19 cellular contexts compared by ENCODE assay signal in genomic region chr16:17362191-17362590, GRCh38.
DNase-seq lines count a peak whose midpoint lies in the region; ATAC-seq, FAIRE-seq and TF ChIP-seq lines count a peak whose summit lies in the region.
"Had no signal": no experiment of that assay in that cellular context is flagged by ENCODE, and none has a peak within 500 bp of the region (broad histone marks: within the 10 kb centered on the region; RNA-seq: fewer than 3 reads in every experiment).

No MANE protein-coding gene starts in this region.

- TF ChIP-seq CTCF in HepG2 (CRISPR knock-in tag; IDR thresholded peaks at IDR 0.05) = no peak
- no peak for TF ChIP-seq CTCF in right lobe of liver (IDR thresholded peaks at IDR 0.05)
- no peak for TF ChIP-seq CTCF in esophagus muscularis mucosa (IDR thresholded peaks at IDR 0.05)
- no peak for TF ChIP-seq CTCF in osteoblast (IDR thresholded peaks at IDR 0.05; ENCODE audit: extremely low read depth, low read depth, low read length)

- H3K79me2 ChIP-seq in HepG2 (ENCODE audit: insufficient read depth, low read length) (no peaks in the 10 kb centered on the region), osteoblast (ENCODE audit: insufficient read depth, low read length) (peaks cover 42% of the 10 kb centered on the region)

- CTCF ChIA-PET in HepG2 (lab: Yijun Ruan, JAX; ENCODE audit: low intra/inter-chr PET ratio, low total read pairs) = no interaction called here

- no peak for TF ChIP-seq RAD21 in HepG2 (CRISPR knock-in tag; IDR thresholded peaks at IDR 0.05)

- FAIRE-seq in HepG2 (lab: Jason Lieb, UNC) = no peak
- FAIRE-seq: endometrium had no signal

- H3K36me3 ChIP-seq in HepG2 (replicated peaks in 1 of 2; ENCODE audit: control insufficient read depth in 1 of 2, insufficient read depth in 2 of 2, low read length in 2 of 2) = no peaks in the 10 kb centered on the region
- no peaks in the 10 kb centered on the region for H3K36me3 ChIP-seq in right lobe of liver
- H3K36me3 ChIP-seq in esophagus muscularis mucosa = peaks cover 0 to 2% (median under 1%) of the 10 kb centered on the region in 4 donors
- no peaks in the 10 kb centered on the region for H3K36me3 ChIP-seq in osteoblast (ENCODE audit: insufficient read depth, low read length)
- H3K36me3 ChIP-seq: heart right ventricle, lower lobe of right lung had no signal

- H3K4me2 ChIP-seq in HepG2 (ENCODE audit: low read depth, low read length) (no peak overlapping the region), osteoblast (ENCODE audit: insufficient read depth, low read length) (no peak overlapping the region)

- H3K27ac ChIP-seq in HepG2 (ENCODE audit: extremely low read length, insufficient read depth, low read length) (no peak overlapping the region), right lobe of liver (no peak overlapping the region), esophagus muscularis mucosa (replicated peaks in 1 of 4) (peak overlapping the region in 3 of 4 donors; percentile 40 to 69 (median 66)), osteoblast (ENCODE audit: low read depth, low read length) (no peak overlapping the region)
- H3K27ac ChIP-seq: 22Rv1, C4-2B, heart right ventricle, lower lobe of right lung had no signal

- no peaks in the 10 kb centered on the region for H4K20me1 ChIP-seq in HepG2 (ENCODE audit: insufficient read depth, low read length)
- peaks cover 13% of the 10 kb centered on the region for H4K20me1 ChIP-seq in osteoblast (ENCODE audit: insufficient read depth, low read length)

- peak; percentile 40 for DNase-seq in NCI-H1092 treated with DMSO at 0.1 percent for 48 hours (lab: John Stamatoyannopoulos, UW)
- no peak for DNase-seq in NCI-H1092 (lab: John Stamatoyannopoulos, UW)
- no peak for DNase-seq in HepG2 (ENCODE audit: low spot score)
- no peak for DNase-seq in right lobe of liver
- DNase-seq in esophagus muscularis mucosa (ENCODE audit: extremely low spot score) = no peak
- DNase-seq in COLO829 (ENCODE audit: low spot score) = no peak
- no peak for DNase-seq in osteoblast (ENCODE audit: insufficient read length, low spot score, missing footprints)
- DNase-seq: activated gamma-delta T cell treated with Interleukin-2 at 50 U/mL for 16 hours; heart right ventricle; lower lobe of right lung; NCI-H1417 treated with DMSO at 0.1 percent for 48 hours; NCI-H446; RPMI8226; stimulated activated CD4-positive, alpha-beta T cell treated with anti-CD3 and anti-CD28 coated beads, Interleukin-4, amount 100 ng/mL, for 4 hours had no signal

- TF ChIP-seq POLR2A in HepG2 (IDR thresholded peaks at IDR 0.05; ENCODE audit: insufficient read depth in 1 of 2, low read depth in 2 of 2, low read length in 2 of 2) = no peak
- no peak for TF ChIP-seq POLR2A in right lobe of liver (IDR thresholded peaks at IDR 0.05)
- no peak for TF ChIP-seq POLR2A in esophagus muscularis mucosa (IDR thresholded peaks at IDR 0.05; ENCODE audit: low read depth)

- no TSS peak for BruUV-seq in HepG2 (replicated peaks; lab: Mats Ljungman, UMichigan)

- H3K27me3 ChIP-seq in HepG2 (ENCODE audit: control insufficient read depth in 1 of 2, insufficient read depth in 2 of 2, low read length in 2 of 2) (peaks cover 2 to 21% of the 10 kb centered on the region in 2 experiments; a peak in 2 of 5 replicates), right lobe of liver (no peaks in the 10 kb centered on the region), esophagus muscularis mucosa (no peaks in the 10 kb centered on the region), osteoblast (ENCODE audit: insufficient read depth, low read length) (no peaks in the 10 kb centered on the region)
- H3K27me3 ChIP-seq: heart right ventricle had no signal

- H3K4me3 ChIP-seq in HepG2 (replicated peaks in 1 of 3; ENCODE audit: insufficient read depth in 1 of 3, low read depth in 2 of 3, low read length in 3 of 3) = no peak overlapping the region
- H3K4me3 ChIP-seq in right lobe of liver = no peak overlapping the region
- H3K4me3 ChIP-seq in esophagus muscularis mucosa = no peak overlapping the region
- no peak overlapping the region for H3K4me3 ChIP-seq in osteoblast (ENCODE audit: insufficient read depth, low read length)
- H3K4me3 ChIP-seq: heart right ventricle, lower lobe of right lung had no signal

- ATAC-seq in HepG2 (no peak), right lobe of liver (no peak), GM21360 (IDR thresholded peaks at IDR 0.05; ENCODE audit: unreplicated experiment) (no peak)
- ATAC-seq: heart right ventricle, lower lobe of right lung, SK-N-SH treated with all-trans-retinoic acid at 6 μM for 48 hours had no signal

- H3K4me1 ChIP-seq in HepG2 (ENCODE audit: insufficient read depth, low read length) = no peaks in the 10 kb centered on the region
- no peaks in the 10 kb centered on the region for H3K4me1 ChIP-seq in right lobe of liver
- peaks cover 23 to 91% (median 87%) of the 10 kb centered on the region in 4 donors for H3K4me1 ChIP-seq in esophagus muscularis mucosa
- peaks cover 52% of the 10 kb centered on the region for H3K4me1 ChIP-seq in osteoblast (ENCODE audit: insufficient read depth, low read length)

- H3K9me3 ChIP-seq in HepG2 (ENCODE audit: low read length) (no peaks in the 10 kb centered on the region), right lobe of liver (no peaks in the 10 kb centered on the region), esophagus muscularis mucosa (no peaks in the 10 kb centered on the region), osteoblast (ENCODE audit: low read depth, low read length) (no peaks in the 10 kb centered on the region)
- H3K9me3 ChIP-seq: heart right ventricle, lower lobe of right lung had no signal

- 41% methylated on average over 5 of the region's 5 CpGs for WGBS in HepG2 (ENCODE audit: low lambda C conversion rate)
- 50% methylated on average over 5 of the region's 5 CpGs for WGBS in right lobe of liver (ENCODE audit: insufficient coverage, low coverage, low lambda C conversion rate, missing lambda C conversion rate)
- 95% methylated on average over 5 of the region's 5 CpGs for WGBS in esophagus muscularis mucosa

- H2AFZ ChIP-seq in HepG2 (ENCODE audit: low read length) = no peak overlapping the region
- no peak overlapping the region for H2AFZ ChIP-seq in osteoblast (ENCODE audit: low read length)

- in situ Hi-C loops in HepG2 (cut with HindIII; ENCODE audit: extremely low pct_ligation_motif_present, low pct_unique_long_range_greater_than_20kb) = no loop called here

- TF ChIP-seq EP300 in HepG2 (IDR thresholded peaks at IDR 0.05; ENCODE audit: low read depth in 2 of 2, low read length in 2 of 2) (no peak), HepG2 (CRISPR knock-in tag; IDR thresholded peaks at IDR 0.05; ENCODE audit: borderline replicate concordance) (no peak), esophagus muscularis mucosa (IDR thresholded peaks at IDR 0.05) (no peak)

- POLR2A ChIA-PET in HepG2 (lab: Yijun Ruan, JAX) = no interaction called here

- intact Hi-C loops in HepG2 (cut with micrococcal nuclease; ENCODE audit: unreplicated experiment) (no loop called here), right lobe of liver (cut with DNase I) (no loop called here), esophagus muscularis mucosa (cut with DNase I) (no loop called here)

- no peak overlapping the region for H3K9ac ChIP-seq in HepG2 (ENCODE audit: insufficient read depth, low read depth, low read length)

TF ChIP-seq in HepG2, 621 proteins besides CTCF, POLR2A, EP300 and RAD21:
- TF ChIP-seq, protein P1, sequence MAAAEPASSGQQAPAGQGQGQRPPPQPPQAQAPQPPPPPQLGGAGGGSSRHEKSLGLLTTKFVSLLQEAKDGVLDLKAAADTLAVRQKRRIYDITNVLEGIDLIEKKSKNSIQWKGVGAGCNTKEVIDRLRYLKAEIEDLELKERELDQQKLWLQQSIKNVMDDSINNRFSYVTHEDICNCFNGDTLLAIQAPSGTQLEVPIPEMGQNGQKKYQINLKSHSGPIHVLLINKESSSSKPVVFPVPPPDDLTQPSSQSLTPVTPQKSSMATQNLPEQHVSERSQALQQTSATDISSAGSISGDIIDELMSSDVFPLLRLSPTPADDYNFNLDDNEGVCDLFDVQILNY (CRISPR knock-in tag; conservative IDR thresholded peaks at IDR 0.05) = no peak
- TF ChIP-seq, protein P2, sequence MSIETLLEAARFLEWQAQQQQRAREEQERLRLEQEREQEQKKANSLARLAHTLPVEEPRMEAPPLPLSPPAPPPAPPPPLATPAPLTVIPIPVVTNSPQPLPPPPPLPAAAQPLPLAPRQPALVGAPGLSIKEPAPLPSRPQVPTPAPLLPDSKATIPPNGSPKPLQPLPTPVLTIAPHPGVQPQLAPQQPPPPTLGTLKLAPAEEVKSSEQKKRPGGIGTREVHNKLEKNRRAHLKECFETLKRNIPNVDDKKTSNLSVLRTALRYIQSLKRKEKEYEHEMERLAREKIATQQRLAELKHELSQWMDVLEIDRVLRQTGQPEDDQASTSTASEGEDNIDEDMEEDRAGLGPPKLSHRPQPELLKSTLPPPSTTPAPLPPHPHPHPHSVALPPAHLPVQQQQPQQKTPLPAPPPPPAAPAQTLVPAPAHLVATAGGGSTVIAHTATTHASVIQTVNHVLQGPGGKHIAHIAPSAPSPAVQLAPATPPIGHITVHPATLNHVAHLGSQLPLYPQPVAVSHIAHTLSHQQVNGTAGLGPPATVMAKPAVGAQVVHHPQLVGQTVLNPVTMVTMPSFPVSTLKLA (IDR thresholded peaks at IDR 0.05) = peak; percentile 31; the same call in 1 of the 2 replicates

Comparison
In these comparisons a context has a peak if more than half of its experiments do, and no peak if none do; other contexts are left out.
1. H3K27ac ChIP-seq: peak in esophagus muscularis mucosa (3 of 4); none in HepG2 (single experiment), right lobe of liver (0 of 3) and osteoblast (single experiment).